1 cellular context compared by ENCODE assay signal in genomic region chr9:93456022-93456421, GRCh38.
TF ChIP-seq lines count a peak whose summit lies in the region.

No MANE protein-coding gene starts in this region.

TF ChIP-seq in IMR-90, 13 proteins besides CTCF, POLR2A, EP300 and RAD21 (continued from another document):
- TF ChIP-seq RCOR1 (IDR thresholded peaks at IDR 0.05; ENCODE audit: insufficient replicate concordance, low read length) (no peak), BHLHE40 (IDR thresholded peaks at IDR 0.05; ENCODE audit: low read depth, low read length) (no peak), CHD1 (IDR thresholded peaks at IDR 0.05; ENCODE audit: low read depth, low read length) (no peak), MXI1 (IDR thresholded peaks at IDR 0.05; ENCODE audit: borderline replicate concordance, low read depth, low read length) (no peak), MAFK (IDR thresholded peaks at IDR 0.05; ENCODE audit: low read depth, low read length) (no peak), FOS (IDR thresholded peaks at IDR 0.05; ENCODE audit: low read depth, low read length) (no peak), RFX5 (IDR thresholded peaks at IDR 0.05; ENCODE audit: low read depth, low read length) (no peak), USF2 (IDR thresholded peaks at IDR 0.05; ENCODE audit: low read depth, low read length) (no peak), NFE2L2 (IDR thresholded peaks at IDR 0.05; ENCODE audit: low read depth, low read length) (no peak), MAZ (IDR thresholded peaks at IDR 0.05; ENCODE audit: borderline replicate concordance, low read depth, low read length) (no peak), SMC3 (IDR thresholded peaks at IDR 0.05; ENCODE audit: low read depth, low read length) (no peak)
